Comparison of ENCODE assay signal across 1 cellular context in the genomic region with DNA sequence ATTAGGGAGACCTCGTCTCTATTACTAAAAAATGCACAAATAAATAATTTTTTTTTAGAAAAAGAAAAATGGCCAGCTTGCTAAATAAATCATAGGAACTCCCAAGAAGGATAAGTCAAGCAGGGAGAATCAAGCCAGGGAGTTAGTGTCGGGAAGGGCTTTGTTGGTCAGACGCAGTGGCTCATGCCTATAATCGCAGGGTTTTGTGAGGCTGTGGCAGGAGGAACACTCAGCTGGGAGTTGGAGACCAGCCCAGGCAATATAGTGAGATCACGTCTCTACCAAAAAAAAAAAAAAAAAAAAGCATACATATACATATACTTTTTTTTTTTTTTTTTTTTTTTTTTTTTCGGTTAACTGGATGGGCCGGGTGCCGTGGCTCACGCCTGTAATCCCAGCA.
TF ChIP-seq lines count a peak whose summit lies in the region.

No MANE protein-coding gene starts in this region.

TF ChIP-seq in GM23338, 12 proteins besides CTCF, POLR2A, EP300 and RAD21:
- TF ChIP-seq JUNB (IDR thresholded peaks at IDR 0.05; ENCODE audit: unreplicated experiment) (no peak), NANOG (IDR thresholded peaks at IDR 0.05; ENCODE audit: borderline replicate concordance) (no peak), CREB1 (CRISPR knock-in tag; IDR thresholded peaks at IDR 0.05; ENCODE audit: low read depth) (no peak), STAT1 (IDR thresholded peaks at IDR 0.05; ENCODE audit: unreplicated experiment) (no peak), ZNF331 (CRISPR knock-in tag; IDR thresholded peaks at IDR 0.05; ENCODE audit: low read depth) (no peak), ZNF114 (CRISPR knock-in tag; IDR thresholded peaks at IDR 0.05) (no peak), EZH2 (IDR thresholded peaks at IDR 0.05; ENCODE audit: low read depth, unreplicated experiment) (no peak), POLR2AphosphoS5 (IDR thresholded peaks at IDR 0.05; ENCODE audit: low read depth) (no peak)
- TF ChIP-seq, protein P1, sequence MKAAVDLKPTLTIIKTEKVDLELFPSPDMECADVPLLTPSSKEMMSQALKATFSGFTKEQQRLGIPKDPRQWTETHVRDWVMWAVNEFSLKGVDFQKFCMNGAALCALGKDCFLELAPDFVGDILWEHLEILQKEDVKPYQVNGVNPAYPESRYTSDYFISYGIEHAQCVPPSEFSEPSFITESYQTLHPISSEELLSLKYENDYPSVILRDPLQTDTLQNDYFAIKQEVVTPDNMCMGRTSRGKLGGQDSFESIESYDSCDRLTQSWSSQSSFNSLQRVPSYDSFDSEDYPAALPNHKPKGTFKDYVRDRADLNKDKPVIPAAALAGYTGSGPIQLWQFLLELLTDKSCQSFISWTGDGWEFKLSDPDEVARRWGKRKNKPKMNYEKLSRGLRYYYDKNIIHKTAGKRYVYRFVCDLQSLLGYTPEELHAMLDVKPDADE (IDR thresholded peaks at IDR 0.05), result no peak
- TF ChIP-seq, protein P2, sequence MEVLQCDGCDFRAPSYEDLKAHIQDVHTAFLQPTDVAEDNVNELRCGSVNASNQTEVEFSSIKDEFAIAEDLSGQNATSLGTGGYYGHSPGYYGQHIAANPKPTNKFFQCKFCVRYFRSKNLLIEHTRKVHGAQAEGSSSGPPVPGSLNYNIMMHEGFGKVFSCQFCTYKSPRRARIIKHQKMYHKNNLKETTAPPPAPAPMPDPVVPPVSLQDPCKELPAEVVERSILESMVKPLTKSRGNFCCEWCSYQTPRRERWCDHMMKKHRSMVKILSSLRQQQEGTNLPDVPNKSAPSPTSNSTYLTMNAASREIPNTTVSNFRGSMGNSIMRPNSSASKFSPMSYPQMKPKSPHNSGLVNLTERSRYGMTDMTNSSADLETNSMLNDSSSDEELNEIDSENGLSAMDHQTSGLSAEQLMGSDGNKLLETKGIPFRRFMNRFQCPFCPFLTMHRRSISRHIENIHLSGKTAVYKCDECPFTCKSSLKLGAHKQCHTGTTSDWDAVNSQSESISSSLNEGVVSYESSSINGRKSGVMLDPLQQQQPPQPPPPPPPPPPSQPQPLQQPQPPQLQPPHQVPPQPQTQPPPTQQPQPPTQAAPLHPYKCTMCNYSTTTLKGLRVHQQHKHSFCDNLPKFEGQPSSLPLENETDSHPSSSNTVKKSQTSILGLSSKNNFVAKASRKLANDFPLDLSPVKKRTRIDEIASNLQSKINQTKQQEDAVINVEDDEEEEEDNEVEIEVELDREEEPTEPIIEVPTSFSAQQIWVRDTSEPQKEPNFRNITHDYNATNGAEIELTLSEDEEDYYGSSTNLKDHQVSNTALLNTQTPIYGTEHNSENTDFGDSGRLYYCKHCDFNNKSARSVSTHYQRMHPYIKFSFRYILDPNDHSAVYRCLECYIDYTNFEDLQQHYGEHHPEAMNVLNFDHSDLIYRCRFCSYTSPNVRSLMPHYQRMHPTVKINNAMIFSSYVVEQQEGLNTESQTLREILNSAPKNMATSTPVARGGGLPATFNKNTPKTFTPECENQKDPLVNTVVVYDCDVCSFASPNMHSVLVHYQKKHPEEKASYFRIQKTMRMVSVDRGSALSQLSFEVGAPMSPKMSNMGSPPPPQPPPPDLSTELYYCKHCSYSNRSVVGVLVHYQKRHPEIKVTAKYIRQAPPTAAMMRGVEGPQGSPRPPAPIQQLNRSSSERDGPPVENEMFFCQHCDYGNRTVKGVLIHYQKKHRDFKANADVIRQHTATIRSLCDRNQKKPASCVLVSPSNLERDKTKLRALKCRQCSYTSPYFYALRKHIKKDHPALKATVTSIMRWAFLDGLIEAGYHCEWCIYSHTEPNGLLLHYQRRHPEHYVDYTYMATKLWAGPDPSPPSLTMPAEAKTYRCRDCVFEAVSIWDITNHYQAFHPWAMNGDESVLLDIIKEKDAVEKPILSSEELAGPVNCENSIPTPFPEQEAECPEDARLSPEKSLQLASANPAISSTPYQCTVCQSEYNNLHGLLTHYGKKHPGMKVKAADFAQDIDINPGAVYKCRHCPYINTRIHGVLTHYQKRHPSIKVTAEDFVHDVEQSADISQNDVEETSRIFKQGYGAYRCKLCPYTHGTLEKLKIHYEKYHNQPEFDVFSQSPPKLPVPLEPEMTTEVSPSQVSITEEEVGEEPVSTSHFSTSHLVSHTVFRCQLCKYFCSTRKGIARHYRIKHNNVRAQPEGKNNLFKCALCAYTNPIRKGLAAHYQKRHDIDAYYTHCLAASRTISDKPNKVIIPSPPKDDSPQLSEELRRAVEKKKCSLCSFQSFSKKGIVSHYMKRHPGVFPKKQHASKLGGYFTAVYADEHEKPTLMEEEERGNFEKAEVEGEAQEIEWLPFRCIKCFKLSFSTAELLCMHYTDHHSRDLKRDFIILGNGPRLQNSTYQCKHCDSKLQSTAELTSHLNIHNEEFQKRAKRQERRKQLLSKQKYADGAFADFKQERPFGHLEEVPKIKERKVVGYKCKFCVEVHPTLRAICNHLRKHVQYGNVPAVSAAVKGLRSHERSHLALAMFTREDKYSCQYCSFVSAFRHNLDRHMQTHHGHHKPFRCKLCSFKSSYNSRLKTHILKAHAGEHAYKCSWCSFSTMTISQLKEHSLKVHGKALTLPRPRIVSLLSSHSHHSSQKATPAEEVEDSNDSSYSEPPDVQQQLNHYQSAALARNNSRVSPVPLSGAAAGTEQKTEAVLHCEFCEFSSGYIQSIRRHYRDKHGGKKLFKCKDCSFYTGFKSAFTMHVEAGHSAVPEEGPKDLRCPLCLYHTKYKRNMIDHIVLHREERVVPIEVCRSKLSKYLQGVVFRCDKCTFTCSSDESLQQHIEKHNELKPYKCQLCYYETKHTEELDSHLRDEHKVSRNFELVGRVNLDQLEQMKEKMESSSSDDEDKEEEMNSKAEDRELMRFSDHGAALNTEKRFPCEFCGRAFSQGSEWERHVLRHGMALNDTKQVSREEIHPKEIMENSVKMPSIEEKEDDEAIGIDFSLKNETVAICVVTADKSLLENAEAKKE (CRISPR knock-in tag; IDR thresholded peaks at IDR 0.05), result no peak
- TF ChIP-seq, protein P3, sequence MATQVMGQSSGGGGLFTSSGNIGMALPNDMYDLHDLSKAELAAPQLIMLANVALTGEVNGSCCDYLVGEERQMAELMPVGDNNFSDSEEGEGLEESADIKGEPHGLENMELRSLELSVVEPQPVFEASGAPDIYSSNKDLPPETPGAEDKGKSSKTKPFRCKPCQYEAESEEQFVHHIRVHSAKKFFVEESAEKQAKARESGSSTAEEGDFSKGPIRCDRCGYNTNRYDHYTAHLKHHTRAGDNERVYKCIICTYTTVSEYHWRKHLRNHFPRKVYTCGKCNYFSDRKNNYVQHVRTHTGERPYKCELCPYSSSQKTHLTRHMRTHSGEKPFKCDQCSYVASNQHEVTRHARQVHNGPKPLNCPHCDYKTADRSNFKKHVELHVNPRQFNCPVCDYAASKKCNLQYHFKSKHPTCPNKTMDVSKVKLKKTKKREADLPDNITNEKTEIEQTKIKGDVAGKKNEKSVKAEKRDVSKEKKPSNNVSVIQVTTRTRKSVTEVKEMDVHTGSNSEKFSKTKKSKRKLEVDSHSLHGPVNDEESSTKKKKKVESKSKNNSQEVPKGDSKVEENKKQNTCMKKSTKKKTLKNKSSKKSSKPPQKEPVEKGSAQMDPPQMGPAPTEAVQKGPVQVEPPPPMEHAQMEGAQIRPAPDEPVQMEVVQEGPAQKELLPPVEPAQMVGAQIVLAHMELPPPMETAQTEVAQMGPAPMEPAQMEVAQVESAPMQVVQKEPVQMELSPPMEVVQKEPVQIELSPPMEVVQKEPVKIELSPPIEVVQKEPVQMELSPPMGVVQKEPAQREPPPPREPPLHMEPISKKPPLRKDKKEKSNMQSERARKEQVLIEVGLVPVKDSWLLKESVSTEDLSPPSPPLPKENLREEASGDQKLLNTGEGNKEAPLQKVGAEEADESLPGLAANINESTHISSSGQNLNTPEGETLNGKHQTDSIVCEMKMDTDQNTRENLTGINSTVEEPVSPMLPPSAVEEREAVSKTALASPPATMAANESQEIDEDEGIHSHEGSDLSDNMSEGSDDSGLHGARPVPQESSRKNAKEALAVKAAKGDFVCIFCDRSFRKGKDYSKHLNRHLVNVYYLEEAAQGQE (IDR thresholded peaks at IDR 0.05; ENCODE audit: unreplicated experiment), result no peak
TF ChIP-seq in GM23338: peak in this region for 0.
